ENCODE assay signal across 1 cellular context in the genomic region with DNA sequence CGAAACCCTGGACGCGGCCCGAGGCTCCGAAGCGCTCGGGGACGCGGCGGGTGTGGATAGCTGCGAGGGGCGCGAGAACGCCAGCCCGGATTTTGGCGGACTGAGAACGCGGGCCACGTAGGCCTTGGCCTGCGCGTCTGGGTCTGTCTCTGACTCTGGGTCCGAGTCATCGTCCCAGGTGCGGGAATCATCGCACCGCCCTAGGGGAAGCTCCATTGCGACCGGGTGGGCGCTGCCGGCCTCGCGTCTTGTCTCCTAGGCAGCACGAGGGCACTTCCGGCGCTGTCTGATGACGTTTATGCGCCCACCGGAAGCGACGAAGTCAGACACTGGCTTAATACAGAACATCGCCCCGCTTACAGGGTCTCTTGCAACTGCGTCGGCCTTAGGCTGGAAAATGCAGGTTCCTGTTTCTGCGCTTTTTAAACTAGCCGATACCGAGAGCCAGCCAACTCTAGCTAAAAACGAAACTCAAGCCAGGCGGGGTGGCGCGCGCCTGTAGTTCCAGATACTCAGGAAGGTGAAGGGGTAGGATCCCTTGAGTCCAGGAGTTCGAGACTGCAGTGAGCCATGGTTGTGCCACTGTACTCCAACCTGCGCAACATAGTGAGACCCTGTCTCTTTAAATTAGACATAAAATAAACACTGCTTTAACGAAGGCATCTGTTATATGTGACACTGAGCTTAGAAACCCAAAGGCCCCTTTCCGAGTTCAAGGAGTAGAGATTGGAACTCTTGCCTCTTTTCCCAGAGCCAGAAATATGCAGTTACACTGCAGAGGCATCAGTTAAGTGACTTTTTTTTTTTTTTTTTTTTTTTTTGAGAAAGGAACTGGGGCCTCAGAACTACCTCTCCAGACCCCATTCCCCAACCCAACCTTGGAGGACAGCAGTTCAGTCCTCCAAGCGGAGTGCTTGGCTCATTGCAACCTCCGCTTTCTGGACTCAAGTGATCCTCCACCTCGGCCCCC.
TF ChIP-seq lines count a peak whose summit lies in the region.

TSS of gene FBXW9 (minus strand) at position 266 of the 970 bp plus-strand sequence. CDS start at position 216, 50 bp downstream.

TF ChIP-seq in H1, 55 proteins besides CTCF, POLR2A, EP300 and RAD21 (continues in another document):
- TF ChIP-seq CEBPB (IDR thresholded peaks at IDR 0.05; ENCODE audit: low read depth, low read length) (no peak), ASH2L (IDR thresholded peaks at IDR 0.05; ENCODE audit: low read length) (peak; percentile 87), SP1 (IDR thresholded peaks at IDR 0.05; ENCODE audit: low read depth, low read length) (no peak), BACH1 (IDR thresholded peaks at IDR 0.05; ENCODE audit: low read length) (no peak), CHD7 (IDR thresholded peaks at IDR 0.05; ENCODE audit: insufficient replicate concordance, low read length) (no peak), CREB1 (IDR thresholded peaks at IDR 0.05) (peak; percentile 99), BCL11A (IDR thresholded peaks at IDR 0.05; ENCODE audit: low read depth in 2 of 2, low read length in 2 of 2) (no peak), YY1 (IDR thresholded peaks at IDR 0.05; ENCODE audit: low read depth, low read length) (0 out of 2 replicates have a peak, but pooled peaks have one; percentile 44), SP4 (IDR thresholded peaks at IDR 0.05; ENCODE audit: low read length) (no peak), CHD1 (IDR thresholded peaks at IDR 0.05; ENCODE audit: low read depth, low read length) (no peak), SIRT6 (IDR thresholded peaks at IDR 0.05; ENCODE audit: low read length) (no peak), TEAD4 (IDR thresholded peaks at IDR 0.05; ENCODE audit: low read depth, low read length) (no peak), E2F6 (IDR thresholded peaks at IDR 0.05) (no peak), EGR1 (IDR thresholded peaks at IDR 0.05; ENCODE audit: borderline replicate concordance, low read depth, low read length) (no peak), TBP (IDR thresholded peaks at IDR 0.05; ENCODE audit: low read depth, low read length) (peak; percentile 67), GABPA (IDR thresholded peaks at IDR 0.05; ENCODE audit: borderline replicate concordance, insufficient read depth, low read length) (peak; percentile 98), FOSL1 (IDR thresholded peaks at IDR 0.05; ENCODE audit: insufficient read depth, low read depth, low read length) (no peak), RBBP5 (IDR thresholded peaks at IDR 0.05; ENCODE audit: borderline replicate concordance, low read depth, low read length) (peak; percentile 69; the same call in 1 of the 2 replicates), SUZ12 (IDR thresholded peaks at IDR 0.05; ENCODE audit: low read length) (no peak), HDAC2 (IDR thresholded peaks at IDR 0.05; ENCODE audit: borderline replicate concordance in 1 of 2, low read depth in 2 of 2, low read length in 2 of 2) (peak in 1 of 2 experiments; percentile 94; a peak in 2 of 4 replicates), HDAC6 (IDR thresholded peaks at IDR 0.05; ENCODE audit: low read depth, low read length) (no peak), TAF7 (optimal IDR thresholded peaks at IDR 0.05; ENCODE audit: borderline replicate concordance, low read depth, low read length) (peak; percentile 62), BRCA1 (IDR thresholded peaks at IDR 0.05; ENCODE audit: low read depth, low read length) (no peak), SIN3A (conservative IDR thresholded peaks at IDR 0.05 in 1 of 2, IDR thresholded peaks at IDR 0.05 in 1 of 2; ENCODE audit: low read depth in 1 of 2, low read length in 2 of 2) (peak; percentile 98 to 100), GTF2F1 (IDR thresholded peaks at IDR 0.05; ENCODE audit: borderline replicate concordance, low read depth, low read length) (no peak), JUN (IDR thresholded peaks at IDR 0.05; ENCODE audit: low read depth, low read length) (no peak), POU5F1 (IDR thresholded peaks at IDR 0.05; ENCODE audit: low read depth, low read length) (no peak), PHF8 (conservative IDR thresholded peaks at IDR 0.05; ENCODE audit: low read depth, low read length) (peak; percentile 65), MAFK (IDR thresholded peaks at IDR 0.05; ENCODE audit: low read depth, low read length) (no peak), KDM4A (IDR thresholded peaks at IDR 0.05; ENCODE audit: low read depth, low read length, severe bottlenecking) (peak; percentile 99), RFX5 (IDR thresholded peaks at IDR 0.05; ENCODE audit: borderline replicate concordance, low read depth, low read length) (no peak), POLR2AphosphoS5 (IDR thresholded peaks at IDR 0.05; ENCODE audit: low read depth, low read length) (peak; percentile 94), RNF2 (IDR thresholded peaks at IDR 0.05; ENCODE audit: borderline replicate concordance, low read depth, low read length, missing control alignments, poor library complexity, severe bottlenecking) (no peak), SAP30 (IDR thresholded peaks at IDR 0.05; ENCODE audit: insufficient read depth, insufficient replicate concordance, low read length) (peak; percentile 99), SIX5 (IDR thresholded peaks at IDR 0.05; ENCODE audit: low read depth, low read length) (peak; percentile 9; the same call in 1 of the 2 replicates), RXRA (IDR thresholded peaks at IDR 0.05; ENCODE audit: insufficient read depth, low read depth, low read length) (no peak), TAF1 (IDR thresholded peaks at IDR 0.05; ENCODE audit: low read depth, low read length) (peak; percentile 85), CBX8 (IDR thresholded peaks at IDR 0.05; ENCODE audit: borderline replicate concordance, low read depth, low read length) (no peak), EZH2 (IDR thresholded peaks at IDR 0.05; ENCODE audit: low read depth, low read length, severe bottlenecking) (no peak), CHD2 (IDR thresholded peaks at IDR 0.05; ENCODE audit: low read length) (no peak), NANOG (IDR thresholded peaks at IDR 0.05; ENCODE audit: insufficient read depth, low read depth, low read length, poor library complexity, severe bottlenecking) (no peak), SRF (IDR thresholded peaks at IDR 0.05; ENCODE audit: low read depth, low read length) (peak; percentile 85), ATF3 (IDR thresholded peaks at IDR 0.05; ENCODE audit: insufficient read depth, low read depth, low read length) (peak; percentile 93), CBX5 (IDR thresholded peaks at IDR 0.05; ENCODE audit: low read depth, low read length) (no peak), JUND (IDR thresholded peaks at IDR 0.05; ENCODE audit: low read length) (no peak), ZNF274 (IDR thresholded peaks at IDR 0.05; ENCODE audit: borderline replicate concordance, extremely low read depth, low read length) (no peak), TCF12 (IDR thresholded peaks at IDR 0.05; ENCODE audit: low read depth, low read length) (no peak), CTBP2 (IDR thresholded peaks at IDR 0.05; ENCODE audit: borderline replicate concordance, insufficient read depth, insufficient read length, low read length) (no peak), NRF1 (IDR thresholded peaks at IDR 0.05; ENCODE audit: low read depth, low read length) (no peak), SP2 (IDR thresholded peaks at IDR 0.05; ENCODE audit: low read length) (no peak), KDM5A (IDR thresholded peaks at IDR 0.05; ENCODE audit: low read length) (peak; percentile 81), USF2 (IDR thresholded peaks at IDR 0.05; ENCODE audit: low read length) (no peak)
- TF ChIP-seq, protein P1, sequence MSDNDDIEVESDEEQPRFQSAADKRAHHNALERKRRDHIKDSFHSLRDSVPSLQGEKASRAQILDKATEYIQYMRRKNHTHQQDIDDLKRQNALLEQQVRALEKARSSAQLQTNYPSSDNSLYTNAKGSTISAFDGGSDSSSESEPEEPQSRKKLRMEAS (IDR thresholded peaks at IDR 0.05) = no peak
- TF ChIP-seq, protein P2, sequence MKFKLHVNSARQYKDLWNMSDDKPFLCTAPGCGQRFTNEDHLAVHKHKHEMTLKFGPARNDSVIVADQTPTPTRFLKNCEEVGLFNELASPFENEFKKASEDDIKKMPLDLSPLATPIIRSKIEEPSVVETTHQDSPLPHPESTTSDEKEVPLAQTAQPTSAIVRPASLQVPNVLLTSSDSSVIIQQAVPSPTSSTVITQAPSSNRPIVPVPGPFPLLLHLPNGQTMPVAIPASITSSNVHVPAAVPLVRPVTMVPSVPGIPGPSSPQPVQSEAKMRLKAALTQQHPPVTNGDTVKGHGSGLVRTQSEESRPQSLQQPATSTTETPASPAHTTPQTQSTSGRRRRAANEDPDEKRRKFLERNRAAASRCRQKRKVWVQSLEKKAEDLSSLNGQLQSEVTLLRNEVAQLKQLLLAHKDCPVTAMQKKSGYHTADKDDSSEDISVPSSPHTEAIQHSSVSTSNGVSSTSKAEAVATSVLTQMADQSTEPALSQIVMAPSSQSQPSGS (IDR thresholded peaks at IDR 0.05; ENCODE audit: low read length) = no peak
